Comparison of ENCODE assay signal across 8 cellular contexts in genomic region chr4:38856524-38857337, GRCh38. TPM values are rescaled to one million over a fixed set of nuclear protein-coding genes. Genes with fewer than 3 reads are reported as not detected.
DNase-seq lines count a peak whose midpoint lies in the region; ATAC-seq and TF ChIP-seq lines count a peak whose summit lies in the region.

Gene TLR6, minus strand, starts transcription at chr4:38856817. Its CDS starts 27,344 bp downstream, at chr4:38829473.

- peak within 1 kb of the TSS; percentile 59 for H3K4me3 ChIP-seq in GM06990 (replicated peaks; ENCODE audit: low read depth, low read length)

- no peaks in the 10 kb centered on the region for H3K36me3 ChIP-seq in GM06990 (ENCODE audit: control insufficient read depth, insufficient read depth, low read length)

- peak within 1 kb of the TSS; percentile 90 for H3K27ac Mint-ChIP-seq in activated CD4-positive, alpha-beta T cell treated with anti-CD3 and anti-CD28 coated beads, Interleukin-2, amount 10 ng/mL, durations not matched to agents 24 days and 14 days
- H3K27ac Mint-ChIP-seq in mesothelial cell of epicardium: peak within 1 kb of the TSS; percentile 21
- H3K27ac Mint-ChIP-seq in stimulated activated naive CD8-positive, alpha-beta T cell treated with anti-CD3 and anti-CD28 coated beads, Interleukin-15, Interleukin-2, amounts not matched to agents 100 ng/mL and 50 ng/mL, for 24 hours: peak within 1 kb of the TSS; percentile 86

- H3K36me3 Mint-ChIP-seq in activated CD4-positive, alpha-beta T cell treated with anti-CD3 and anti-CD28 coated beads, Interleukin-2, amount 10 ng/mL, durations not matched to agents 24 days and 14 days (ENCODE audit: low read depth): peaks cover 3% of the 10 kb centered on the region
- H3K36me3 Mint-ChIP-seq in mesothelial cell of epicardium: no peaks in the 10 kb centered on the region
- H3K36me3 Mint-ChIP-seq in stimulated activated naive CD8-positive, alpha-beta T cell treated with anti-CD3 and anti-CD28 coated beads, Interleukin-15, Interleukin-2, amounts not matched to agents 100 ng/mL and 50 ng/mL, for 24 hours (ENCODE audit: low read depth): no peaks in the 10 kb centered on the region

- peak; percentile 72 for DNase-seq in GM06990 (ENCODE audit: extremely low read depth, insufficient read length)
- peak; percentile 35 for DNase-seq in NCI-H2227 treated with DMSO at 0.1 percent for 48 hours (lab: John Stamatoyannopoulos, UW)
- peak; percentile 93 for DNase-seq in activated CD4-positive, alpha-beta T cell treated with anti-CD3 and anti-CD28 coated beads, Interleukin-2, amount 10 ng/mL, durations not matched to agents 24 days and 14 days
- DNase-seq in effector CD8-positive, alpha-beta T cell (lab: John Stamatoyannopoulos, UW): peak; percentile 33
- peak in 1 of 2 experiments; percentile 53 for DNase-seq in mesothelial cell of epicardium (ENCODE audit: low spot score in 2 of 2, unreplicated experiment in 2 of 2)

- H3K27me3 Mint-ChIP-seq in activated CD4-positive, alpha-beta T cell treated with anti-CD3 and anti-CD28 coated beads, Interleukin-2, amount 10 ng/mL, durations not matched to agents 24 days and 14 days: no peaks in the 10 kb centered on the region
- peaks cover 9% of the 10 kb centered on the region for H3K27me3 Mint-ChIP-seq in mesothelial cell of epicardium (ENCODE audit: low read depth)
- H3K27me3 Mint-ChIP-seq in stimulated activated naive CD8-positive, alpha-beta T cell treated with anti-CD3 and anti-CD28 coated beads, Interleukin-15, Interleukin-2, amounts not matched to agents 100 ng/mL and 50 ng/mL, for 24 hours: no peaks in the 10 kb centered on the region

- peak within 1 kb of the TSS; percentile 80 for H3K4me3 Mint-ChIP-seq in activated CD4-positive, alpha-beta T cell treated with anti-CD3 and anti-CD28 coated beads, Interleukin-2, amount 10 ng/mL, durations not matched to agents 24 days and 14 days
- H3K4me3 Mint-ChIP-seq in mesothelial cell of epicardium: peak within 1 kb of the TSS; percentile 16
- H3K4me3 Mint-ChIP-seq in stimulated activated naive CD8-positive, alpha-beta T cell treated with anti-CD3 and anti-CD28 coated beads, Interleukin-15, Interleukin-2, amounts not matched to agents 100 ng/mL and 50 ng/mL, for 24 hours: peak within 1 kb of the TSS; percentile 85

- H3K27me3 ChIP-seq in GM06990 (replicated peaks; ENCODE audit: control insufficient read depth, insufficient read depth, low read length): no peaks in the 10 kb centered on the region

- intact Hi-C loops in activated CD4-positive, alpha-beta T cell treated with anti-CD3 and anti-CD28 coated beads, Interleukin-2, amount 10 ng/mL, durations not matched to agents 24 days and 14 days (cut with micrococcal nuclease): loop anchor here (1.0 to 5.0 kb wide), 6 partner anchors 33 to 794 kb away; partner anchors contain the start of gene TLR1

- peaks cover 39% of the 10 kb centered on the region for H3K4me1 Mint-ChIP-seq in activated CD4-positive, alpha-beta T cell treated with anti-CD3 and anti-CD28 coated beads, Interleukin-2, amount 10 ng/mL, durations not matched to agents 24 days and 14 days
- H3K4me1 Mint-ChIP-seq in mesothelial cell of epicardium: peaks cover 21% of the 10 kb centered on the region
- peaks cover 45% of the 10 kb centered on the region for H3K4me1 Mint-ChIP-seq in stimulated activated naive CD8-positive, alpha-beta T cell treated with anti-CD3 and anti-CD28 coated beads, Interleukin-15, Interleukin-2, amounts not matched to agents 100 ng/mL and 50 ng/mL, for 24 hours (ENCODE audit: low read depth)

- ATAC-seq in HG02610 (IDR thresholded peaks at IDR 0.05; ENCODE audit: unreplicated experiment) (peak; percentile 39), GM19463 (IDR thresholded peaks at IDR 0.05; ENCODE audit: unreplicated experiment) (no peak)

- H3K9me3 Mint-ChIP-seq in activated CD4-positive, alpha-beta T cell treated with anti-CD3 and anti-CD28 coated beads, Interleukin-2, amount 10 ng/mL, durations not matched to agents 24 days and 14 days: no peaks in the 10 kb centered on the region
- no peaks in the 10 kb centered on the region for H3K9me3 Mint-ChIP-seq in mesothelial cell of epicardium
- no peaks in the 10 kb centered on the region for H3K9me3 Mint-ChIP-seq in stimulated activated naive CD8-positive, alpha-beta T cell treated with anti-CD3 and anti-CD28 coated beads, Interleukin-15, Interleukin-2, amounts not matched to agents 100 ng/mL and 50 ng/mL, for 24 hours

- TF ChIP-seq CTCF in GM06990 (IDR thresholded peaks at IDR 0.05; ENCODE audit: insufficient read depth, low read length, poor library complexity, severe bottlenecking) (peak; percentile 66), mesothelial cell of epicardium (IDR thresholded peaks at IDR 0.05; ENCODE audit: unreplicated experiment) (peak; percentile 79)

RNA-seq across cellular contexts. Expression of gene TLR6, which starts in this region (rescaled TPM):
- 0.88 and 1.1 TPM in 2 replicates for total RNA-seq in activated CD4-positive, alpha-beta T cell treated with anti-CD3 and anti-CD28 coated beads, Interleukin-2, amount 10 ng/mL, durations not matched to agents 24 days and 14 days
- total RNA-seq in mesothelial cell of epicardium: 0.77 to 1.2 TPM (median 0.98 TPM) in 3 replicates

Comparison
In these comparisons a context has a peak if more than half of its experiments do, and no peak if none do; other contexts are left out.
1. H3K27ac Mint-ChIP-seq: peak in every context shown above with its lines; median percentile 90 in activated CD4-positive, alpha-beta T cell treated with anti-CD3 and anti-CD28 coated beads, Interleukin-2, amount 10 ng/mL, durations not matched to agents 24 days and 14 days; 86 in stimulated activated naive CD8-positive, alpha-beta T cell treated with anti-CD3 and anti-CD28 coated beads, Interleukin-15, Interleukin-2, amounts not matched to agents 100 ng/mL and 50 ng/mL, for 24 hours; 21 in mesothelial cell of epicardium.
2. H3K4me3 Mint-ChIP-seq: peak in every context shown above with its lines; median percentile 85 in stimulated activated naive CD8-positive, alpha-beta T cell treated with anti-CD3 and anti-CD28 coated beads, Interleukin-15, Interleukin-2, amounts not matched to agents 100 ng/mL and 50 ng/mL, for 24 hours; 80 in activated CD4-positive, alpha-beta T cell treated with anti-CD3 and anti-CD28 coated beads, Interleukin-2, amount 10 ng/mL, durations not matched to agents 24 days and 14 days; 16 in mesothelial cell of epicardium.